In genomic region chr16:4972938-4973587, GRCh38 we compare ENCODE assay signal across 1 cellular context.
TF ChIP-seq lines count a peak whose summit lies in the region.

No MANE protein-coding gene starts in this region.

TF ChIP-seq in K562, 482 proteins besides CTCF, POLR2A, EP300 and RAD21 (continued from another document):
- TF ChIP-seq DEAF1 (CRISPR knock-in tag; IDR thresholded peaks at IDR 0.05) (no peak), ARID3A (IDR thresholded peaks at IDR 0.05; ENCODE audit: borderline replicate concordance, low read depth, low read length) (no peak), ZNF316 (IDR thresholded peaks at IDR 0.05) (peak; percentile 42), RFX1 (IDR thresholded peaks at IDR 0.05) (no peak)
